1 cellular context compared by ENCODE assay signal in genomic region chr14:96797943-96798349, GRCh38.
TF ChIP-seq lines count a peak whose summit lies in the region.

No MANE protein-coding gene starts in this region.

TF ChIP-seq in IMR-90, 13 proteins besides CTCF, POLR2A, EP300 and RAD21 (continued from another document):
- no peak for TF ChIP-seq ELK1 (IDR thresholded peaks at IDR 0.05; ENCODE audit: borderline replicate concordance, low read depth, low read length)
- TF ChIP-seq MXI1 (IDR thresholded peaks at IDR 0.05; ENCODE audit: borderline replicate concordance, low read depth, low read length) = no peak
- no peak for TF ChIP-seq CHD1 (IDR thresholded peaks at IDR 0.05; ENCODE audit: low read depth, low read length)
